Comparison of ENCODE assay signal across 8 cellular contexts in genomic region chr19:7925171-7925837, GRCh38. TPM values are rescaled to one million over a fixed set of nuclear protein-coding genes. Genes with fewer than 3 reads are reported as not detected.
DNase-seq lines count a peak whose midpoint lies in the region; ATAC-seq and TF ChIP-seq lines count a peak whose summit lies in the region.

No MANE protein-coding gene starts in this region.

- H3K4me3 ChIP-seq in GM12875 (ENCODE audit: low read depth, low read length) (no peak overlapping the region), ascending aorta (peak overlapping the region; percentile 69 to 73), iPS-18c (ENCODE audit: insufficient read depth, low read depth, low read length) (peak overlapping the region; percentile 62), spleen (peak overlapping the region; percentile 14 to 75 (median 43))

- no peaks in the 10 kb centered on the region for H3K27me3 Mint-ChIP-seq in T-helper 2 cell treated with Interferon-gamma antibody and Interleukin-4, amounts not matched to agents 5 μg/mL and 100 μg/mL, for 36 hours (ENCODE audit: low read depth)

- peak overlapping the region; percentile 82 for H3K4me3 Mint-ChIP-seq in T-helper 2 cell treated with Interferon-gamma antibody and Interleukin-4, amounts not matched to agents 5 μg/mL and 100 μg/mL, for 36 hours

- H3K27me3 ChIP-seq in ascending aorta: no peaks in the 10 kb centered on the region
- peaks cover 0 to 14% (median 0%) of the 10 kb centered on the region in 7 donors for H3K27me3 ChIP-seq in spleen (replicated peaks in 1 of 7)

- H3K4me1 ChIP-seq in ascending aorta (peaks cover 32 to 63% of the 10 kb centered on the region in 2 donors), spleen (peaks cover 22 to 88% (median 61%) of the 10 kb centered on the region in 6 donors)

- DNase-seq in NCI-H128 (lab: John Stamatoyannopoulos, UW; ENCODE audit: unreplicated experiment): peak; percentile 52
- peak; percentile 72 for DNase-seq in T-helper 2 cell treated with Interferon-gamma antibody and Interleukin-4, amounts not matched to agents 5 μg/mL and 100 μg/mL, for 36 hours (ENCODE audit: low spot score)
- DNase-seq in ascending aorta (ENCODE audit: low spot score in 2 of 2): peak in 1 of 2 donors; percentile 84
- peak; percentile 92 for DNase-seq in spleen

- H3K27ac Mint-ChIP-seq in T-helper 2 cell treated with Interferon-gamma antibody and Interleukin-4, amounts not matched to agents 5 μg/mL and 100 μg/mL, for 36 hours: peak overlapping the region; percentile 77

- ATAC-seq in GM21390 (IDR thresholded peaks at IDR 0.05; ENCODE audit: unreplicated experiment) (no peak), HG03159 (IDR thresholded peaks at IDR 0.05; ENCODE audit: unreplicated experiment) (no peak)

- TF ChIP-seq CTCF in GM12875 (IDR thresholded peaks at IDR 0.05; ENCODE audit: borderline replicate concordance, insufficient read depth, low read depth, low read length) (peak; percentile 97), ascending aorta (IDR thresholded peaks at IDR 0.05) (peak; percentile 67 to 79 (median 69)), spleen (IDR thresholded peaks at IDR 0.05 in 8 of 11, conservative IDR thresholded peaks at IDR 0.05 in 3 of 11) (peak; percentile 46 to 93 (median 89))

- 0 to 5% (median 1%) methylated on average over 4 to 95 of the region's 95 CpGs for WGBS in spleen, 5 donors

- H3K36me3 ChIP-seq in ascending aorta: peaks cover 6 to 18% of the 10 kb centered on the region in 2 donors
- H3K36me3 ChIP-seq in spleen: peaks cover 3 to 39% (median 11%) of the 10 kb centered on the region in 6 donors

- no peaks in the 10 kb centered on the region for H3K9me3 Mint-ChIP-seq in T-helper 2 cell treated with Interferon-gamma antibody and Interleukin-4, amounts not matched to agents 5 μg/mL and 100 μg/mL, for 36 hours

- no peak for TF ChIP-seq POLR2A in spleen (IDR thresholded peaks at IDR 0.05)

- no peaks in the 10 kb centered on the region for H3K9me3 ChIP-seq in ascending aorta
- H3K9me3 ChIP-seq in iPS-18c (ENCODE audit: control insufficient read depth, insufficient read depth, low read length): no peaks in the 10 kb centered on the region
- H3K9me3 ChIP-seq in spleen: no peaks in the 10 kb centered on the region

- H3K27ac ChIP-seq in ascending aorta: no peak overlapping the region
- peak overlapping the region in 1 of 8 donors; percentile 7 for H3K27ac ChIP-seq in spleen

- peaks cover 11% of the 10 kb centered on the region for H3K4me1 Mint-ChIP-seq in T-helper 2 cell treated with Interferon-gamma antibody and Interleukin-4, amounts not matched to agents 5 μg/mL and 100 μg/mL, for 36 hours (ENCODE audit: low read depth)

- H3K36me3 Mint-ChIP-seq in T-helper 2 cell treated with Interferon-gamma antibody and Interleukin-4, amounts not matched to agents 5 μg/mL and 100 μg/mL, for 36 hours (ENCODE audit: low read depth): peaks cover 8% of the 10 kb centered on the region

- intact Hi-C loops in ascending aorta (cut with DNase I) (loop anchor here (5.0 to 10.0 kb wide), 4 partner anchors 589 to 1859 kb away; partner anchors contain the start of genes ALKBH7 and ZNF414), spleen (cut with DNase I; ENCODE audit: low total_unique reads) (no loop called here)

RNA-seq across cellular contexts. Expression of gene CTXN1, which starts 0.6 kb away (rescaled TPM):
- not detected for total RNA-seq in ascending aorta
- total RNA-seq in spleen: 1 to 10 TPM; 1.2 to 4.4 (median 2.1) TPM
- polyA plus RNA-seq in spleen: under 1 TPM; 0.11 to 0.96 (median 0.64) TPM

RNA-seq across cellular contexts. Expression of gene SNAPC2, which starts 5.2 kb away (rescaled TPM):
- total RNA-seq in ascending aorta (30.5 TPM), spleen (10 to 100 TPM; 13.8 to 23.9 (median 17.7) TPM)
- polyA plus RNA-seq in spleen: 10 to 100 TPM; 13.1 to 23.0 (median 19.3) TPM

RNA-seq across cellular contexts. Expression of gene TGFBR3L, which starts 10.7 kb away (rescaled TPM):
- 7.1 TPM for total RNA-seq in ascending aorta
- total RNA-seq in spleen: not detected
- polyA plus RNA-seq in spleen: under 1 TPM in 1 of 3 donors, not detected in 2; 0.11 TPM

RNA-seq across cellular contexts. Expression of gene TIMM44, which starts 18.2 kb away (rescaled TPM):
- total RNA-seq in ascending aorta (151 TPM), spleen (10 to 100 TPM; 33.2 to 94.9 (median 63.5) TPM)
- 10 to 100 TPM; 37.4 to 67.3 (median 66.0) TPM for polyA plus RNA-seq in spleen

RNA-seq across cellular contexts. Expression of gene MAP2K7, which starts 21.6 kb away (rescaled TPM):
- total RNA-seq in ascending aorta (37.3 TPM), spleen (10 to 100 TPM; 19.5 to 41.3 (median 32.9) TPM)
- 10 to 100 TPM; 12.4 to 44.3 (median 18.9) TPM for polyA plus RNA-seq in spleen
